1 cellular context compared by ENCODE assay signal in genomic region chr19:51688665-51689571, GRCh38.
TF ChIP-seq lines count a peak whose summit lies in the region.

No MANE protein-coding gene starts in this region.

TF ChIP-seq in K562, 482 proteins besides CTCF, POLR2A, EP300 and RAD21 (continued from another document and continues in another):
- peak in 1 of 2 experiments; percentile 62; a peak in 1 of 4 replicates for TF ChIP-seq ZNF318 (IDR thresholded peaks at IDR 0.05; ENCODE audit: borderline replicate concordance in 1 of 2, low read depth in 1 of 2)
- TF ChIP-seq CREB3L1 (IDR thresholded peaks at IDR 0.05; ENCODE audit: borderline replicate concordance, low read depth), result no peak
- no peak for TF ChIP-seq HNRNPUL1 (IDR thresholded peaks at IDR 0.05; ENCODE audit: low read length)
- no peak for TF ChIP-seq ATF2 (CRISPR knock-in tag; IDR thresholded peaks at IDR 0.05)
- no peak for TF ChIP-seq PHB (CRISPR knock-in tag; IDR thresholded peaks at IDR 0.05)
- no peak for TF ChIP-seq JUND (IDR thresholded peaks at IDR 0.05; ENCODE audit: borderline replicate concordance, low read depth, low read length)
- no peak for TF ChIP-seq JUND (tag; IDR thresholded peaks at IDR 0.05; ENCODE audit: borderline replicate concordance, low read depth, low read length)
- peak; percentile 45; the same call in 1 of the 2 replicates for TF ChIP-seq DIDO1 (tag; IDR thresholded peaks at IDR 0.05; ENCODE audit: low read depth)
- TF ChIP-seq ELK3 (CRISPR knock-in tag; IDR thresholded peaks at IDR 0.05), result no peak
- TF ChIP-seq MCM7 (IDR thresholded peaks at IDR 0.05), result 0 out of 4 replicates have a peak, but pooled peaks have one; percentile 49 to 84
- peak; percentile 87 for TF ChIP-seq SMARCE1 (IDR thresholded peaks at IDR 0.05)
- no peak for TF ChIP-seq FOS (IDR thresholded peaks at IDR 0.05; ENCODE audit: extremely low read depth, insufficient read length)
- TF ChIP-seq MED1 (CRISPR knock-in tag; IDR thresholded peaks at IDR 0.05; ENCODE audit: borderline replicate concordance), result no peak
- TF ChIP-seq ZSCAN29 (IDR thresholded peaks at IDR 0.05), result no peak
- no peak for TF ChIP-seq CEBPB (tag; IDR thresholded peaks at IDR 0.05)
- TF ChIP-seq CBX5 (IDR thresholded peaks at IDR 0.05; ENCODE audit: borderline replicate concordance, low read depth), result no peak
- peak; percentile 83; the same call in 1 of the 2 replicates for TF ChIP-seq MCM2 (IDR thresholded peaks at IDR 0.05; ENCODE audit: low read depth)
- peak; percentile 81 for TF ChIP-seq BCOR (IDR thresholded peaks at IDR 0.05)
- no peak for TF ChIP-seq ZNF79 (CRISPR knock-in tag; IDR thresholded peaks at IDR 0.05; ENCODE audit: low read depth)
- peak; percentile 54; the same call in 1 of the 2 replicates for TF ChIP-seq RBFOX2 (IDR thresholded peaks at IDR 0.05; ENCODE audit: low read depth, low read length)
- TF ChIP-seq NFIC (IDR thresholded peaks at IDR 0.05), result peak; percentile 90
- TF ChIP-seq RREB1 (CRISPR knock-in tag; IDR thresholded peaks at IDR 0.05), result no peak
- TF ChIP-seq ZSCAN32 (CRISPR knock-in tag; IDR thresholded peaks at IDR 0.05), result no peak
- TF ChIP-seq GTF2B (IDR thresholded peaks at IDR 0.05; ENCODE audit: extremely low read depth, insufficient read length), result no peak
- no peak for TF ChIP-seq ZMIZ1 (IDR thresholded peaks at IDR 0.05; ENCODE audit: low read depth in 2 of 2, low read length in 2 of 2)
